31 cellular contexts compared by ENCODE assay signal in genomic region chr18:13310286-13310685, GRCh38.
"Had no signal": no experiment of that assay in that cellular context is flagged by ENCODE, and none has a peak within 500 bp of the region (broad histone marks: within the 10 kb centered on the region; RNA-seq: fewer than 3 reads in every experiment).

No MANE protein-coding gene starts in this region.

- ATAC-seq: activated CD4-positive, alpha-beta T cell treated with anti-CD3 and anti-CD28 coated beads for 36 hours; activated CD8-positive, alpha-beta T cell treated with anti-CD3 and anti-CD28 coated beads, Interleukin-2, amount 10 ng/mL, durations not matched to agents 7 days and 5 days; effector memory CD8-positive, alpha-beta T cell; stimulated activated naive B cell treated with anti-CD40 and anti-IgM and Interleukin-4, amounts not matched to agents 10 μg/mL and 1 μg/mL and 100 μg/mL, for 72 hours had no signal

- H3K36me3 ChIP-seq: right atrium auricular region, stomach, thyroid gland, upper lobe of left lung, vagina had no signal

- H3K4me1 Mint-ChIP-seq: activated B cell treated with CpG ODN at 0.5 μM for 24 hours had no signal

- H3K27ac ChIP-seq: ascending aorta, parathyroid adenoma, right atrium auricular region, stomach, thyroid gland, upper lobe of left lung, vagina had no signal

- H3K27me3 Mint-ChIP-seq: activated CD4-positive, alpha-beta T cell treated with anti-CD3 and anti-CD28 coated beads for 36 hours; activated naive CD8-positive, alpha-beta T cell; activated T-cell treated with anti-CD3 and anti-CD28 coated beads, Interleukin-2, amount 50 U/mL, for 24 hours; naive B cell; stimulated activated naive B cell treated with anti-CD40 and anti-IgM and Interleukin-4, amounts not matched to agents 10 μg/mL and 1 μg/mL and 100 μg/mL, for 72 hours had no signal

- H3K27ac Mint-ChIP-seq: activated B cell treated with CpG ODN at 0.5 μM for 24 hours; activated CD4-positive, alpha-beta T cell treated with anti-CD3 and anti-CD28 coated beads for 36 hours; activated CD8-positive, alpha-beta T cell treated with anti-CD3 and anti-CD28 coated beads, Interleukin-2, amount 10 ng/mL, durations not matched to agents 7 days and 5 days; activated naive CD8-positive, alpha-beta T cell; activated T-cell treated with anti-CD3 and anti-CD28 coated beads, Interleukin-2, amount 50 U/mL, for 24 hours; activated T-helper 2 cell treated with anti-CD3 and anti-CD28 coated beads, Interferon-gamma antibody, Interleukin-2, Interleukin-4, amounts not matched to agents 10 μg/mL and 5 μg/mL and 100 μg/mL, durations not matched to agents 14 hours and 24 hours and 36 hours; effector memory CD8-positive, alpha-beta T cell; mesothelial cell of epicardium; stimulated activated naive B cell treated with anti-CD40 and anti-IgM and Interleukin-4, amounts not matched to agents 10 μg/mL and 1 μg/mL and 100 μg/mL, for 72 hours; T-helper 1 cell treated with Interleukin-12 subunit alpha and Interleukin-12 subunit beta and Interleukin-4 antibody, amounts not matched to agents 30 μg/mL and 1 μg/mL, for 36 hours had no signal

- H3K27me3 ChIP-seq: ascending aorta, right atrium auricular region, stomach, thyroid gland, upper lobe of left lung, vagina had no signal

- H3K9me3 ChIP-seq: right atrium auricular region, thyroid gland, vagina had no signal

- H3K4me3 ChIP-seq: ascending aorta, right atrium auricular region, smooth muscle cell, stomach, thyroid gland, upper lobe of left lung, vagina had no signal

- H3K4me3 Mint-ChIP-seq: activated B cell treated with CpG ODN at 0.5 μM for 24 hours; activated CD4-positive, alpha-beta T cell treated with anti-CD3 and anti-CD28 coated beads for 36 hours; activated CD8-positive, alpha-beta T cell treated with anti-CD3 and anti-CD28 coated beads, Interleukin-2, amount 10 ng/mL, durations not matched to agents 7 days and 5 days; activated naive CD8-positive, alpha-beta T cell; activated T-cell treated with anti-CD3 and anti-CD28 coated beads, Interleukin-2, amount 50 U/mL, for 24 hours; effector memory CD8-positive, alpha-beta T cell; mesothelial cell of epicardium; naive B cell; neural crest cell; stimulated activated naive B cell treated with anti-CD40 and anti-IgM and Interleukin-4, amounts not matched to agents 10 μg/mL and 1 μg/mL and 100 μg/mL, for 72 hours; T-helper 1 cell treated with Interleukin-12 subunit alpha and Interleukin-12 subunit beta and Interleukin-4 antibody, amounts not matched to agents 30 μg/mL and 1 μg/mL, for 36 hours had no signal

- DNase-seq: activated B cell treated with CpG ODN at 0.5 μM for 24 hours; activated CD4-positive, alpha-beta T cell treated with anti-CD3 and anti-CD28 coated beads for 36 hours; activated CD8-positive, alpha-beta T cell treated with anti-CD3 and anti-CD28 coated beads, Interleukin-2, amount 10 ng/mL, durations not matched to agents 7 days and 5 days; activated naive CD4-positive, alpha-beta T cell; activated T-cell treated with anti-CD3 and anti-CD28 coated beads, Interleukin-2, amount 50 U/mL, for 24 hours; caudate nucleus; cortex of kidney; effector memory CD8-positive, alpha-beta T cell; foreskin fibroblast; hypothalamus; naive B cell; nucleus accumbens; stimulated activated CD4-positive, alpha-beta T cell treated with anti-CD3 and anti-CD28 coated beads, Interleukin-1b, Interleukin-23, amount 100 ng/mL, for 48 hours; stimulated activated CD4-positive, alpha-beta T cell treated with anti-CD3 and anti-CD28 coated beads, Interleukin-4, amount 100 ng/mL, for 4 hours; stimulated activated CD8-positive, alpha-beta memory T cell treated with anti-CD3 and anti-CD28 coated beads, Interleukin-4, amount 100 ng/mL, for 48 hours; stimulated activated naive B cell treated with anti-CD40 and anti-IgM and Interleukin-4, amounts not matched to agents 10 μg/mL and 1 μg/mL and 100 μg/mL, for 72 hours; stomach; SW 1271; T-helper 9 cell; thyroid gland; upper lobe of left lung had no signal
